ENCODE assay signal across 23 cellular contexts in the genomic region with DNA sequence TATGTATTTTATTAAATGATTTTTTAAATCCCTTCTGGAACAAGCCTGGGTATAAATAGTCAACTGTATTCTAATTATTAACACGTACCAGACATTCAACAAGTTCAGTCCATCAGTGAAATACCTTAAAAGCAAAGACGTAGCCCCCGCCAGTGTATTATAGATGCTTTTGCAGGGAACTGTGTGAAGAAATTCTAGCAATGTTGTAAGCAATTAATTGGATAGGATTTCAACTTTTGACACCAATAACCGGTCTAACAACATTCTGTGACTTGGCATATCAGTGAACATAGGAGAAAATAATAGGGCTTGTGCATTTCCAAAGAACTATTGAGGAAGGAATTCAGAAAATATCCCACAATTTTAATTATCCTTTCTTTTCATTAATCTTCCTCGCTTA.
DNase-seq lines count a peak whose midpoint lies in the region; ATAC-seq, FAIRE-seq and TF ChIP-seq lines count a peak whose summit lies in the region.
"Had no signal": no experiment of that assay in that cellular context is flagged by ENCODE, and none has a peak within 500 bp of the region (broad histone marks: within the 10 kb centered on the region; RNA-seq: fewer than 3 reads in every experiment).

No MANE protein-coding gene starts in this region.

- no peak for TF ChIP-seq CTCF in foreskin keratinocyte (conservative IDR thresholded peaks at IDR 0.05)

- ATAC-seq in foreskin keratinocyte (peak; percentile 59), HG03354 (IDR thresholded peaks at IDR 0.05; ENCODE audit: poor library complexity, severe bottlenecking, unreplicated experiment) (no peak)
- ATAC-seq: activated CD8-positive, alpha-beta memory T cell treated with anti-CD3 and anti-CD28 coated beads, Interleukin-2, amount 10 ng/mL, durations not matched to agents 7 days and 5 days; left ventricle myocardium superior; right cardiac atrium; stimulated activated naive B cell treated with anti-CD40 and anti-IgM and Interleukin-4, amounts not matched to agents 10 μg/mL and 1 μg/mL and 100 μg/mL, for 72 hours had no signal

- no peaks in the 10 kb centered on the region for H3K9me3 ChIP-seq in SJCRH30 (replicated peaks)
- H3K9me3 ChIP-seq in small intestine (ENCODE audit: control insufficient read depth, low read depth), result no peaks in the 10 kb centered on the region
- H3K9me3 ChIP-seq: BLaER1, esophagus squamous epithelium had no signal

- TF ChIP-seq POLR2A in GM12892 (IDR thresholded peaks at IDR 0.05; ENCODE audit: low read depth, low read length), result no peak

- H3K4me3 ChIP-seq in SJCRH30 (no peak overlapping the region), small intestine (ENCODE audit: low read depth in 1 of 2, low read length in 2 of 2) (no peak overlapping the region)
- H3K4me3 ChIP-seq: BLaER1, cardiac muscle cell, dorsolateral prefrontal cortex, esophagus squamous epithelium had no signal

- DNase-seq in HT-29 (ENCODE audit: low spot score) (peak; percentile 75), SJCRH30 (no peak), foreskin keratinocyte (peak; percentile 61 to 73), small intestine (peak; percentile 15), Ammon's horn (ENCODE audit: low spot score) (no peak), GM12892 (ENCODE audit: insufficient read length) (no peak)
- DNase-seq: activated CD4-positive, alpha-beta T cell treated with anti-CD3 and anti-CD28 coated beads for 36 hours; activated CD8-positive, alpha-beta memory T cell treated with anti-CD3 and anti-CD28 coated beads, Interleukin-2, amount 10 ng/mL, durations not matched to agents 7 days and 5 days; activated naive CD8-positive, alpha-beta T cell treated with anti-CD3 and anti-CD28 coated beads, Interleukin-2, amount 50 U/mL, for 24 hours; dorsolateral prefrontal cortex; esophagus squamous epithelium; left ventricle myocardium superior; MM.1S; NCI-H1694; NCI-H345; right cardiac atrium; stimulated activated naive B cell treated with anti-CD40 and anti-IgM and Interleukin-4, amounts not matched to agents 10 μg/mL and 1 μg/mL and 100 μg/mL, for 72 hours had no signal

- peak overlapping the region; percentile 13; the same call in 1 of the 2 replicates for H3K27ac ChIP-seq in SJCRH30
- H3K27ac ChIP-seq in foreskin keratinocyte, result peak overlapping the region; percentile 56
- no peak overlapping the region for H3K27ac ChIP-seq in small intestine (ENCODE audit: low read depth in 1 of 2, low read length in 1 of 2)
- H3K27ac ChIP-seq: BLaER1, cardiac muscle cell, dorsolateral prefrontal cortex, esophagus squamous epithelium had no signal

- WGBS in small intestine, 3 donors, result 35 to 68% (median 53%) methylated on average over 5 of the region's 5 CpGs

- FAIRE-seq in small intestine (lab: Jason Lieb, UNC), result no peak
- FAIRE-seq in GM12892 (lab: Jason Lieb, UNC), result no peak
- FAIRE-seq: D721Med, G401.6, TTC549 had no signal

- no peaks in the 10 kb centered on the region for H3K36me3 ChIP-seq in SJCRH30
- H3K36me3 ChIP-seq in small intestine (ENCODE audit: control insufficient read depth in 2 of 2, insufficient read depth in 2 of 2, low read length in 2 of 2), result no peaks in the 10 kb centered on the region
- H3K36me3 ChIP-seq: BLaER1, cardiac muscle cell, esophagus squamous epithelium had no signal

- peaks cover 15% of the 10 kb centered on the region for H3K4me1 ChIP-seq in SJCRH30
- peaks cover 25% of the 10 kb centered on the region for H3K4me1 ChIP-seq in foreskin keratinocyte
- H3K4me1 ChIP-seq in small intestine (ENCODE audit: control insufficient read depth in 2 of 2, insufficient read depth in 1 of 2, low read depth in 1 of 2, low read length in 1 of 2), result no peaks in the 10 kb centered on the region

- no peaks in the 10 kb centered on the region for H3K27me3 ChIP-seq in SJCRH30
- no peaks in the 10 kb centered on the region for H3K27me3 ChIP-seq in foreskin keratinocyte
- no peaks in the 10 kb centered on the region for H3K27me3 ChIP-seq in small intestine (ENCODE audit: control insufficient read depth in 2 of 2, insufficient read depth in 2 of 2, low read length in 2 of 2)
- H3K27me3 ChIP-seq: BLaER1, cardiac muscle cell, dorsolateral prefrontal cortex, esophagus squamous epithelium had no signal

Comparison
In these comparisons a context has a peak if more than half of its experiments do, and no peak if none do; other contexts are left out.
1. DNase-seq: peak in HT-29 (single experiment), foreskin keratinocyte (2 of 2) and small intestine (single experiment); none in SJCRH30 (0 of 2), Ammon's horn (single experiment) and GM12892 (single experiment).
2. H3K27ac ChIP-seq: peak in SJCRH30 (single experiment) and foreskin keratinocyte (single experiment); none in small intestine (0 of 2).